In the genomic region with DNA sequence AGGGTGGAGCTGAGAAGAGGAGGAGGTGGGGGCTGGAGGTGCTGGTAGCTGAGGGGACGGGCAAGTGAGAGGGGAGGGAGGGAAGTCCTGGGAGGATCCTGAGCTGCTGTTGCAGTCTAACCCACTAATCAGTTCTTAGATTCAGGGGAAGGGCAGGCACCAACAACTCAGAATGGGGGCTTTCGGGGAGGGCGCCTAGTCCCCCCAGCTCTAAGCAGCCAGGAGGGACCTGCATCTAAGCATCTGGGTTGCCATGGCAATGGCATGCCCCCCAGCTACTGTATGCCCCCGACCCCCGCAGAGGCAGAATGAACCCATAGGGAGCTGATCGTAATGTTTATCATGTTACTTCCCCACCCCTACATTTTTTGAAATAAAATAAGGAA, we compare ENCODE assay signal across 27 cellular contexts. TPM values are rescaled to one million over a fixed set of nuclear protein-coding genes. Genes with fewer than 3 reads are reported as not detected.
"Had no signal": no experiment of that assay in that cellular context is flagged by ENCODE, and none has a peak within 500 bp of the region (broad histone marks: within the 10 kb centered on the region; RNA-seq: fewer than 3 reads in every experiment).

No MANE protein-coding gene starts in this region.

- H3K27me3 Mint-ChIP-seq: activated naive CD4-positive, alpha-beta T cell treated with anti-CD3 and anti-CD28 coated beads, Interleukin-2, amount 50 U/mL, for 24 hours had no signal

- H3K9me3 ChIP-seq: breast epithelium, MG63, SK-N-SH had no signal

- H3K27ac ChIP-seq: breast epithelium, KMS-11, WERI-Rb-1 had no signal

- H3K4me1 ChIP-seq: breast epithelium had no signal

- H3K9ac ChIP-seq: KMS-11, SK-N-SH had no signal

- H3K9me3 Mint-ChIP-seq: activated naive CD4-positive, alpha-beta T cell treated with anti-CD3 and anti-CD28 coated beads, Interleukin-2, amount 50 U/mL, for 24 hours had no signal

- H3K27me3 ChIP-seq: breast epithelium, MG63 had no signal

- ATAC-seq: activated CD8-positive, alpha-beta T cell treated with anti-CD3 and anti-CD28 coated beads, Interleukin-2, amount 10 ng/mL, durations not matched to agents 7 days and 5 days; PC-3; Right ventricle myocardium inferior had no signal

- DNase-seq: activated CD4-positive, alpha-beta T cell treated with anti-CD3 and anti-CD28 coated beads for 4 hours; activated CD4-positive, alpha-beta T cell treated with anti-CD3 and anti-CD28 coated beads, Interleukin-2, amount 50 U/mL, for 4 hours; activated CD8-positive, alpha-beta memory T cell treated with anti-CD3 and anti-CD28 coated beads, Interleukin-2, amount 50 U/mL, for 48 hours; activated CD8-positive, alpha-beta T cell treated with anti-CD3 and anti-CD28 coated beads, Interleukin-2, amount 10 ng/mL, durations not matched to agents 7 days and 5 days; activated effector memory CD4-positive, alpha-beta T cell treated with Interleukin-2 at 50 U/mL for 16 hours; activated naive CD4-positive, alpha-beta T cell; activated T-cell treated with anti-CD3 and anti-CD28 coated beads, Interleukin-2, amount 50 U/mL, for 1 hour; aorta; caudate nucleus; MG63; MV-4-11; NCI-H1092 treated with DMSO at 0.1 percent for 48 hours; NCI-H1417 treated with DMSO at 0.1 percent for 48 hours; NCI-H1694 treated with DMSO at 0.1 percent for 48 hours; NCI-H2029 treated with DMSO at 0.1 percent for 48 hours; NCI-H345; NCI-H510A; NCI-H526 treated with DMSO at 0.1 percent for 48 hours; PC-3; SK-N-SH; T-helper 1 cell; WERI-Rb-1 had no signal

- H3K4me2 ChIP-seq: KMS-11, SK-N-SH had no signal

- H3K36me3 Mint-ChIP-seq: activated naive CD4-positive, alpha-beta T cell treated with anti-CD3 and anti-CD28 coated beads, Interleukin-2, amount 50 U/mL, for 24 hours had no signal

- H3K4me3 Mint-ChIP-seq: activated CD8-positive, alpha-beta T cell treated with anti-CD3 and anti-CD28 coated beads, Interleukin-2, amount 10 ng/mL, durations not matched to agents 7 days and 5 days; activated naive CD4-positive, alpha-beta T cell treated with anti-CD3 and anti-CD28 coated beads, Interleukin-2, amount 50 U/mL, for 24 hours had no signal

- H3K27ac Mint-ChIP-seq: activated CD8-positive, alpha-beta T cell treated with anti-CD3 and anti-CD28 coated beads, Interleukin-2, amount 10 ng/mL, durations not matched to agents 7 days and 5 days; activated naive CD4-positive, alpha-beta T cell treated with anti-CD3 and anti-CD28 coated beads, Interleukin-2, amount 50 U/mL, for 24 hours had no signal

- H3K36me3 ChIP-seq: breast epithelium, MG63 had no signal

- H3K4me3 ChIP-seq: breast epithelium, MG63 had no signal

RNA-seq across cellular contexts. Expression of a gene that starts 50.4 kb away (rescaled TPM):
- total RNA-seq: activated CD8-positive, alpha-beta T cell treated with anti-CD3 and anti-CD28 coated beads, Interleukin-2, amount 10 ng/mL, durations not matched to agents 7 days and 5 days; T-helper 2 cell treated with Interferon-gamma antibody and Interleukin-4, amounts not matched to agents 100 ng/mL and 5 ng/mL, for 36 hours had no signal
